ENCODE assay signal across 1 cellular context in genomic region chr11:68314886-68315580, GRCh38.
TF ChIP-seq lines count a peak whose summit lies in the region.

No MANE protein-coding gene starts in this region.

TF ChIP-seq in HepG2, 621 proteins besides CTCF, POLR2A, EP300 and RAD21 (continued from another document):
- TF ChIP-seq SKIL (CRISPR knock-in tag; IDR thresholded peaks at IDR 0.05; ENCODE audit: borderline replicate concordance) (peak; percentile 93), ZNF761 (CRISPR knock-in tag; conservative IDR thresholded peaks at IDR 0.05) (peak; percentile 52; the same call in 1 of the 2 replicates), ZNF589 (CRISPR knock-in tag; conservative IDR thresholded peaks at IDR 0.05) (no peak), HOMEZ (CRISPR knock-in tag; IDR thresholded peaks at IDR 0.05; ENCODE audit: low read depth) (peak; percentile 41; the same call in 1 of the 2 replicates), ZNF670 (CRISPR knock-in tag; IDR thresholded peaks at IDR 0.05; ENCODE audit: borderline replicate concordance) (0 out of 2 replicates have a peak, but pooled peaks have one; percentile 40), IRF2 (CRISPR knock-in tag; IDR thresholded peaks at IDR 0.05) (peak; percentile 88), MXI1 (IDR thresholded peaks at IDR 0.05; ENCODE audit: borderline replicate concordance, low read depth, low read length) (peak; percentile 57; the same call in 1 of the 3 replicates), PITX1 (CRISPR knock-in tag; IDR thresholded peaks at IDR 0.05) (peak; percentile 73; the same call in 1 of the 2 replicates), STAG1 (CRISPR knock-in tag; IDR thresholded peaks at IDR 0.05) (peak; percentile 37; the same call in 1 of the 2 replicates), GZF1 (CRISPR knock-in tag; IDR thresholded peaks at IDR 0.05) (no peak), KDM6A (CRISPR knock-in tag; IDR thresholded peaks at IDR 0.05; ENCODE audit: low read depth) (no peak), ZNF563 (CRISPR knock-in tag; IDR thresholded peaks at IDR 0.05) (no peak; the same call in 1 of the 2 replicates), THYN1 (CRISPR knock-in tag; IDR thresholded peaks at IDR 0.05; ENCODE audit: borderline replicate concordance, low read depth) (no peak), NFKB2 (CRISPR knock-in tag; IDR thresholded peaks at IDR 0.05; ENCODE audit: borderline replicate concordance) (no peak; the same call in 1 of the 2 replicates), ZBTB10 (CRISPR knock-in tag; IDR thresholded peaks at IDR 0.05; ENCODE audit: borderline replicate concordance) (peak; percentile 55; the same call in 1 of the 2 replicates), ZBTB3 (CRISPR knock-in tag; IDR thresholded peaks at IDR 0.05; ENCODE audit: borderline replicate concordance, low read depth) (peak; percentile 65), RERE (CRISPR knock-in tag; IDR thresholded peaks at IDR 0.05; ENCODE audit: low read depth) (0 out of 2 replicates have a peak, but pooled peaks have one; percentile 42), NCOR1 (IDR thresholded peaks at IDR 0.05; ENCODE audit: borderline replicate concordance, low read length) (peak; percentile 88; the same call in 1 of the 2 replicates), PCBP2 (optimal IDR thresholded peaks at IDR 0.05; ENCODE audit: low read depth, low read length, poor library complexity, severe bottlenecking) (no peak), HOXA5 (CRISPR knock-in tag; IDR thresholded peaks at IDR 0.05) (no peak), CREB1 (IDR thresholded peaks at IDR 0.05) (no peak), CREB1 (CRISPR knock-in tag; IDR thresholded peaks at IDR 0.05) (peak; percentile 60), PHF5A (CRISPR knock-in tag; IDR thresholded peaks at IDR 0.05; ENCODE audit: low read depth, unreplicated experiment) (peak; percentile 86), ZFX (CRISPR knock-in tag; IDR thresholded peaks at IDR 0.05; ENCODE audit: low read depth) (peak; percentile 71; the same call in 1 of the 2 replicates), PCBP1 (IDR thresholded peaks at IDR 0.05; ENCODE audit: borderline replicate concordance, low read depth, low read length) (no peak), KLF11 (CRISPR knock-in tag; IDR thresholded peaks at IDR 0.05) (peak; percentile 45; the same call in 1 of the 2 replicates), LRRFIP1 (CRISPR knock-in tag; conservative IDR thresholded peaks at IDR 0.05) (no peak), GABPB1 (CRISPR knock-in tag; IDR thresholded peaks at IDR 0.05) (no peak; the same call in none of the 2 replicates), ZNF644 (CRISPR knock-in tag; IDR thresholded peaks at IDR 0.05; ENCODE audit: low read depth) (peak; percentile 49; the same call in 1 of the 2 replicates), ZNF768 (CRISPR knock-in tag; IDR thresholded peaks at IDR 0.05) (peak; percentile 76), MEIS1 (CRISPR knock-in tag; IDR thresholded peaks at IDR 0.05; ENCODE audit: borderline replicate concordance) (peak; percentile 44; the same call in 1 of the 2 replicates), ZNF775 (CRISPR knock-in tag; IDR thresholded peaks at IDR 0.05; ENCODE audit: borderline replicate concordance) (no peak), ZNF30 (CRISPR knock-in tag; IDR thresholded peaks at IDR 0.05) (no peak), ETV5 (CRISPR knock-in tag; IDR thresholded peaks at IDR 0.05; ENCODE audit: borderline replicate concordance) (peak; percentile 73; the same call in 1 of the 2 replicates), SNAI1 (CRISPR knock-in tag; IDR thresholded peaks at IDR 0.05; ENCODE audit: borderline replicate concordance) (no peak), HMGXB4 (CRISPR knock-in tag; IDR thresholded peaks at IDR 0.05; ENCODE audit: borderline replicate concordance in 1 of 2, low read depth in 1 of 2) (peak; percentile 18 to 83; a peak in 2 of 4 replicates), SUZ12 (IDR thresholded peaks at IDR 0.05; ENCODE audit: low read depth, low read length) (no peak), TGIF2 (CRISPR knock-in tag; IDR thresholded peaks at IDR 0.05) (peak; percentile 35; the same call in 1 of the 2 replicates), BRCA1 (CRISPR knock-in tag; IDR thresholded peaks at IDR 0.05) (0 out of 2 replicates have a peak, but pooled peaks have one; percentile 31), KLF15 (CRISPR knock-in tag; IDR thresholded peaks at IDR 0.05; ENCODE audit: borderline replicate concordance) (0 out of 2 replicates have a peak, but pooled peaks have one; percentile 53), RFXANK (CRISPR knock-in tag; IDR thresholded peaks at IDR 0.05) (no peak), RBFOX2 (IDR thresholded peaks at IDR 0.05; ENCODE audit: low read depth, low read length) (peak; percentile 55)
